ENCODE assay signal across 8 cellular contexts in genomic region chr12:75479963-75480461, GRCh38. TPM values are rescaled to one million over a fixed set of nuclear protein-coding genes. Genes with fewer than 3 reads are reported as not detected.
DNase-seq lines count a peak whose midpoint lies in the region; ATAC-seq, FAIRE-seq and TF ChIP-seq lines count a peak whose summit lies in the region.

No MANE protein-coding gene starts in this region.

- H3K79me2 ChIP-seq in GM12878 (ENCODE audit: control insufficient read depth, insufficient read depth, low read length): peaks cover 20% of the 10 kb centered on the region
- H3K79me2 ChIP-seq in mesendoderm (ENCODE audit: control insufficient read depth, insufficient read depth, low read length): no peaks in the 10 kb centered on the region

- in situ Hi-C loops in GM12878 (cut with MboI): loop anchor here (25.0 kb wide), 1 partner anchor 793 kb away; no protein-coding TSS in a partner anchor

- H3K27ac ChIP-seq in GM12878 (ENCODE audit: control insufficient read depth, insufficient read depth): peak overlapping the region; percentile 88
- no peak overlapping the region for H3K27ac ChIP-seq in mesendoderm (ENCODE audit: low read depth, low read length)

- no peak for TF ChIP-seq RAD21 in GM12878 (IDR thresholded peaks at IDR 0.05; ENCODE audit: insufficient read depth, low read depth, low read length)

- H2BK5ac ChIP-seq in mesendoderm (ENCODE audit: low read length): no peak overlapping the region

- H3K23ac ChIP-seq in mesendoderm (ENCODE audit: low read length): no peak overlapping the region

- 0% methylated on average over 2 of the region's 2 CpGs for WGBS in GM12878 (ENCODE audit: insufficient coverage, insufficient replicate concordance, low lambda C conversion rate, missing lambda C conversion rate)
- no CpG with 5 or more reads among the region's 2 CpGs for WGBS in mesendoderm (ENCODE audit: extremely low coverage, insufficient coverage, low lambda C conversion rate)

- SMC1A ChIA-PET in GM12878 (lab: Charles Lee; ENCODE audit: uncharacterized antibody, unreplicated experiment): interaction anchor here (0.6 to 8.4 kb wide), 15 partner anchors 19 to 1429 kb away, joined by 3 to 151 read pairs (median 4); partner anchors contain the start of genes CAPS2, GLIPR1L1 and GLIPR1L2

- no peak for TF ChIP-seq CTCF in GM12878 (IDR thresholded peaks at IDR 0.05 in 2 of 3, conservative IDR thresholded peaks at IDR 0.05 in 1 of 3; ENCODE audit: control insufficient read depth in 2 of 3, extremely low read depth in 1 of 3, insufficient read depth in 1 of 3, low read depth in 3 of 3, low read length in 3 of 3)

- H3K9ac ChIP-seq in GM12878 (ENCODE audit: control insufficient read depth, insufficient read depth, low read length) (peak overlapping the region; percentile 79), mesendoderm (ENCODE audit: low read length) (no peak overlapping the region)

- H3K4ac ChIP-seq in mesendoderm (ENCODE audit: low read depth, low read length): no peak overlapping the region

- H3K18ac ChIP-seq in mesendoderm (ENCODE audit: low read length): peak overlapping the region; percentile 92

- H2BK120ac ChIP-seq in mesendoderm (ENCODE audit: low read depth, low read length): no peak overlapping the region

- no peak overlapping the region for H4K8ac ChIP-seq in mesendoderm (ENCODE audit: low read depth, low read length)

- ATAC-seq in GM19395 (IDR thresholded peaks at IDR 0.05; ENCODE audit: unreplicated experiment) (peak; percentile 46), HG03469 (IDR thresholded peaks at IDR 0.05; ENCODE audit: unreplicated experiment) (peak; percentile 21), GM12878 (peak; percentile 46)

- H3K4me1 ChIP-seq in GM12878 (ENCODE audit: control insufficient read depth, insufficient read depth, low read length) (peaks cover 28% of the 10 kb centered on the region), mesendoderm (ENCODE audit: control insufficient read depth, low read depth, low read length) (peaks cover 9% of the 10 kb centered on the region)

- intact Hi-C loops in GM12878 (cut with micrococcal nuclease; ENCODE audit: unreplicated experiment): loop anchor here (2.0 kb wide), 1 partner anchor 145 kb away; the partner anchor contains the start of gene GLIPR1L1

- RAD21 ChIA-PET in GM12878 (lab: Charles Lee; ENCODE audit: unreplicated experiment): interaction anchor here (0.7 to 7.3 kb wide), 10 partner anchors 25 to 868 kb away, joined by 3 to 63 read pairs (median 4); partner anchors contain the start of genes BBS10, CAPS2, GLIPR1L1 and GLIPR1L2

- no peak overlapping the region for H4K5ac ChIP-seq in mesendoderm (ENCODE audit: low read length)

- H3K27me3 ChIP-seq in GM12878 (replicated peaks in 1 of 2; ENCODE audit: control insufficient read depth in 2 of 2, insufficient read depth in 2 of 2, low read length in 1 of 2): no peaks in the 10 kb centered on the region
- no peaks in the 10 kb centered on the region for H3K27me3 ChIP-seq in mesendoderm (ENCODE audit: insufficient read depth, low read length, poor library complexity)

- TF ChIP-seq POLR2A in GM12878 (IDR thresholded peaks at IDR 0.05; ENCODE audit: low read depth, low read length): no peak

- peak overlapping the region; percentile 64 for H3K4me2 ChIP-seq in GM12878 (ENCODE audit: control insufficient read depth, insufficient read depth)
- no peak overlapping the region for H3K4me2 ChIP-seq in mesendoderm (ENCODE audit: low read length)

- H4K20me1 ChIP-seq in GM12878 (ENCODE audit: control insufficient read depth, insufficient read depth): no peaks in the 10 kb centered on the region

- BruUV-seq in GM12878 (replicated peaks; lab: Mats Ljungman, UMichigan): no TSS peak

- H3K56ac ChIP-seq in mesendoderm (ENCODE audit: low read length): no peak overlapping the region

- TF ChIP-seq EP300 in GM12878 (IDR thresholded peaks at IDR 0.05; ENCODE audit: borderline replicate concordance in 1 of 2, control insufficient read depth in 1 of 2, low read depth in 2 of 2, low read length in 2 of 2): no peak

- FAIRE-seq in GM12878 (lab: Jason Lieb, UNC): peak; percentile 70

- peak overlapping the region; percentile 57 for H2AFZ ChIP-seq in GM12878 (ENCODE audit: control insufficient read depth, low read depth, low read length)

- H3K4me3 ChIP-seq in GM12878 (peak overlapping the region; percentile 83), mesendoderm (ENCODE audit: low read length) (no peak overlapping the region)

- POLR2A ChIA-PET in GM12878 (lab: Charles Lee): interaction anchor here (0.6 to 1.2 kb wide), 5 partner anchors 10 to 704 kb away, joined by 3 to 6 read pairs (median 3); no protein-coding TSS in a partner anchor

- peak; percentile 24 for DNase-seq in AG20443 (ENCODE audit: low spot score)
- DNase-seq in GM12878 (ENCODE audit: low read depth, low spot score): no peak
- DNase-seq in mesendoderm: no peak
- DNase-seq in NCI-H2029 (lab: John Stamatoyannopoulos, UW): no peak
- DNase-seq in NCI-H345 (lab: John Stamatoyannopoulos, UW): no peak
- DNase-seq in stimulated activated CD8-positive, alpha-beta memory T cell treated with anti-CD3 and anti-CD28 coated beads, Interleukin-4, amount 100 ng/mL, for 48 hours: no peak

- CTCF ChIA-PET in GM12878 (lab: Yijun Ruan, JAX): interaction anchor here (1.0 to 11.0 kb wide), 8 partner anchors 20 to 571 kb away, joined by 3 to 235 read pairs (median 18); partner anchors contain the start of genes GLIPR1L1, GLIPR1L2 and KRR1

- H2BK15ac ChIP-seq in mesendoderm (replicated peaks; ENCODE audit: low read depth): no peak overlapping the region

- H3K79me1 ChIP-seq in mesendoderm (ENCODE audit: low read length): no peaks in the 10 kb centered on the region

- no peaks in the 10 kb centered on the region for H3K36me3 ChIP-seq in GM12878 (ENCODE audit: control insufficient read depth in 2 of 2, insufficient read depth in 2 of 2, low read length in 1 of 2)
- H3K36me3 ChIP-seq in mesendoderm (ENCODE audit: control insufficient read depth, insufficient read depth, low read length): no peaks in the 10 kb centered on the region

- no peaks in the 10 kb centered on the region for H3K9me3 ChIP-seq in GM12878 (replicated peaks; ENCODE audit: control insufficient read depth, insufficient read depth, low read length)

- no peak overlapping the region for H2AK5ac ChIP-seq in mesendoderm (ENCODE audit: low read length)

TF ChIP-seq in GM12878, 131 proteins besides CTCF, POLR2A, EP300 and RAD21 (continues in another document):
- TF ChIP-seq HDGF (IDR thresholded peaks at IDR 0.05) (peak; percentile 65; the same call in 1 of the 2 replicates), MTA2 (IDR thresholded peaks at IDR 0.05; ENCODE audit: low read depth) (peak; percentile 39; the same call in 1 of the 2 replicates), RB1 (IDR thresholded peaks at IDR 0.05; ENCODE audit: borderline replicate concordance) (peak; percentile 23; the same call in 1 of the 2 replicates), LARP7 (IDR thresholded peaks at IDR 0.05) (no peak), STAT3 (IDR thresholded peaks at IDR 0.05; ENCODE audit: low read depth, low read length) (no peak), SMAD5 (IDR thresholded peaks at IDR 0.05; ENCODE audit: low read depth) (no peak), ZNF274 (IDR thresholded peaks at IDR 0.05; ENCODE audit: insufficient read depth, insufficient read length) (no peak), SUZ12 (IDR thresholded peaks at IDR 0.05; ENCODE audit: unreplicated experiment) (no peak), RCOR1 (conservative IDR thresholded peaks at IDR 0.05; ENCODE audit: low read depth, low read length) (0 out of 2 replicates have a peak, but pooled peaks have one; percentile 8), IKZF2 (IDR thresholded peaks at IDR 0.05) (peak; percentile 78 to 79), ZSCAN29 (IDR thresholded peaks at IDR 0.05) (no peak), YY1 (IDR thresholded peaks at IDR 0.05; ENCODE audit: low read depth, low read length) (no peak)

RNA-seq across cellular contexts. Expression of gene GLIPR1, which starts 0.5 kb away (rescaled TPM):
- 49.4 and 55.8 TPM in 2 replicates for total RNA-seq in GM12878 (2013; cell fraction: nucleolus; rRNA removed)
- total RNA-seq in GM12878 (2014; rRNA removed): 18.2 and 25.6 TPM in 2 replicates
- 20.5 and 22.4 TPM in 2 replicates for total RNA-seq in GM12878 (2014; rRNA removed; fragmentation: Illumina TruSeq; extraction: Trizol)
- total RNA-seq in GM12878 (2021): 27.9 and 32.9 TPM in 2 replicates
- 9.4 TPM for polyA plus RNA-seq in GM12878 (2011; ENCODE audit: low read depth)
- polyA plus RNA-seq in GM12878 (2011; rRNA removed): 29.9 and 31.5 TPM in 2 replicates
- 16.3 and 19.2 TPM in 2 replicates for polyA plus RNA-seq in GM12878 (2011; cell fraction: cytosol; rRNA removed)
- 14.7 and 16.3 TPM in 2 replicates for polyA plus RNA-seq in GM12878 (2011; cell fraction: nucleus; rRNA removed)
- polyA plus RNA-seq in GM12878 (2012): 11.3 and 13.4 TPM in 2 replicates
- polyA plus RNA-seq in GM12878 (2014; fragmentation: Illumina TruSeq; extraction: Trizol): 27.8 and 32.2 TPM in 2 replicates
- 10 to 100 TPM; 39.8 to 62.6 TPM for polyA plus RNA-seq in GM12878 (2014; fragmentation: Nextera tagmentation; extraction: Ambion mirVana)
- polyA plus RNA-seq in GM12878 (2014; rRNA removed): 25.7 and 27.5 TPM in 2 replicates
- polyA plus RNA-seq in GM12878 (2016; fragmentation: Nextera tagmentation; extraction: Ambion mirVana): 10 to 100 TPM; 37.6 to 39.5 TPM
- 23.3 and 24.7 TPM in 2 replicates for polyA minus RNA-seq in GM12878 (2011; rRNA and poly(A)+ RNA removed)
- 8.7 and 9.1 TPM in 2 replicates for polyA minus RNA-seq in GM12878 (2011; cell fraction: cytosol; rRNA and poly(A)+ RNA removed)
- polyA minus RNA-seq in GM12878 (2011; cell fraction: nucleus; rRNA and poly(A)+ RNA removed): 13.2 and 20.0 TPM in 2 replicates
- polyA plus RNA-seq in mesendoderm (2013, experiment 1 of 2): 11.0 TPM
- 11.9 TPM for polyA plus RNA-seq in mesendoderm (2013, experiment 2 of 2)

RNA-seq across cellular contexts. Expression of gene KRR1, which starts 31.4 kb away (rescaled TPM):
- total RNA-seq in GM12878 (2013; cell fraction: nucleolus; rRNA removed): 107 and 113 TPM in 2 replicates
- total RNA-seq in GM12878 (2014; rRNA removed) (29.6 and 40.7 TPM in 2 replicates), GM12878 (2014; rRNA removed; fragmentation: Illumina TruSeq; extraction: Trizol) (98.4 and 103 TPM in 2 replicates), GM12878 (2021) (69.8 and 73.1 TPM in 2 replicates)
- polyA plus RNA-seq in GM12878 (2011; ENCODE audit: low read depth): 25.6 TPM
- polyA plus RNA-seq in GM12878 (2011; rRNA removed) (61.6 and 119 TPM in 2 replicates), GM12878 (2014; fragmentation: Illumina TruSeq; extraction: Trizol) (76.1 and 89.3 TPM in 2 replicates), GM12878 (2014; fragmentation: Nextera tagmentation; extraction: Ambion mirVana) (10 to 100 TPM; 74.4 to 81.0 TPM), GM12878 (2014; rRNA removed) (44.0 and 62.1 TPM in 2 replicates), GM12878 (2016; fragmentation: Nextera tagmentation; extraction: Ambion mirVana) (10 to 100 TPM; 80.9 to 85.7 TPM)
- polyA plus RNA-seq in GM12878 (2011; cell fraction: cytosol; rRNA removed): 10.9 and 13.6 TPM in 2 replicates
- 50.4 and 53.7 TPM in 2 replicates for polyA plus RNA-seq in GM12878 (2011; cell fraction: nucleus; rRNA removed)
- polyA plus RNA-seq in GM12878 (2012): 35.8 and 43.2 TPM in 2 replicates
- polyA minus RNA-seq in GM12878 (2011; rRNA and poly(A)+ RNA removed): 25.9 and 46.3 TPM in 2 replicates
- polyA minus RNA-seq in GM12878 (2011; cell fraction: cytosol; rRNA and poly(A)+ RNA removed): 10.6 and 14.0 TPM in 2 replicates
- polyA minus RNA-seq in GM12878 (2011; cell fraction: nucleus; rRNA and poly(A)+ RNA removed): 46.4 and 62.6 TPM in 2 replicates
- polyA plus RNA-seq in mesendoderm (2013, experiment 1 of 2): 126 TPM
- polyA plus RNA-seq in mesendoderm (2013, experiment 2 of 2): 130 TPM
